27 cellular contexts compared by ENCODE assay signal in genomic region chr3:164812042-164812441, GRCh38.
"Had no signal": no experiment of that assay in that cellular context is flagged by ENCODE, and none has a peak within 500 bp of the region (broad histone marks: within the 10 kb centered on the region; RNA-seq: fewer than 3 reads in every experiment).

No MANE protein-coding gene starts in this region.

- H3K36me3 ChIP-seq: stomach, suprapubic skin, thoracic aorta, thyroid gland, tibial artery, tibial nerve, transverse colon, upper lobe of left lung, upper lobe of right lung, uterus, vagina had no signal

- H3K27me3 ChIP-seq: stomach, suprapubic skin, testis, thyroid gland, tibial artery, tibial nerve, transverse colon, upper lobe of left lung, upper lobe of right lung, uterus, vagina had no signal

- ATAC-seq: stimulated activated effector memory CD8-positive, alpha-beta T cell treated with anti-CD3 and anti-CD28 coated beads, Interleukin-12 subunit alpha, Interleukin-12 subunit beta, amount 100 ng/mL, for 72 hours; stimulated activated memory B cell treated with anti-CD40 and anti-IgM and Interleukin-4, amounts not matched to agents 10 μg/mL and 1 μg/mL and 100 μg/mL, for 72 hours; stimulated activated naive B cell treated with anti-CD40 and anti-IgM and Interleukin-4, amounts not matched to agents 10 μg/mL and 1 μg/mL and 100 μg/mL, for 72 hours; stimulated activated naive CD8-positive, alpha-beta T cell treated with anti-CD3 and anti-CD28 coated beads, Interleukin-15, amount 100 ng/mL, for 72 hours; stimulated activated naive CD8-positive, alpha-beta T cell treated with anti-CD3 and anti-CD28 coated beads, Interleukin-15, Interleukin-2, amounts not matched to agents 100 U/mL and 50 U/mL, for 24 hours; upper lobe of right lung had no signal

- FAIRE-seq: urothelium cell line had no signal

- H3K27ac ChIP-seq: stomach, suprapubic skin, testis, thoracic aorta, thyroid gland, tibial artery, tibial nerve, transverse colon, upper lobe of left lung, upper lobe of right lung, uterus, vagina had no signal

- H3K9me3 ChIP-seq: suprapubic skin, testis, thoracic aorta, thyroid gland, tibial artery, tibial nerve, transverse colon, upper lobe of left lung, upper lobe of right lung, uterus, vagina had no signal

- H3K4me1 ChIP-seq: stomach, suprapubic skin, testis, thyroid gland, tibial artery, tibial nerve, transverse colon, upper lobe of left lung, upper lobe of right lung, uterus, vagina had no signal

- DNase-seq: stimulated activated CD4-positive, alpha-beta T cell treated with anti-CD3 and anti-CD28 coated beads, Interleukin-2, amount 100 ng/mL, for 48 hours; stimulated activated CD4-positive, alpha-beta T cell treated with anti-CD3 and anti-CD28 coated beads, Interleukin-4, amount 100 ng/mL, for 1 hour; stimulated activated CD4-positive, alpha-beta T cell treated with anti-CD3 and anti-CD28 coated beads, Interleukin-4, amount 100 ng/mL, for 24 hours; stimulated activated CD4-positive, alpha-beta T cell treated with anti-CD3 and anti-CD28 coated beads, Interleukin-4, amount 100 ng/mL, for 4 hours; stimulated activated CD8-positive, alpha-beta memory T cell treated with anti-CD3 and anti-CD28 coated beads, Interleukin-4, amount 100 ng/mL, for 48 hours; stimulated activated naive B cell treated with anti-CD40 and anti-IgM and Interleukin-4, amounts not matched to agents 10 μg/mL and 1 μg/mL and 100 μg/mL, for 72 hours; stimulated activated naive CD4-positive, alpha-beta T cell; stimulated activated naive CD4-positive, alpha-beta T cell treated with Interleukin-2 at 50 U/mL for 16 hours; stimulated activated naive CD8-positive, alpha-beta T cell treated with anti-CD3 and anti-CD28 coated beads, Interleukin-15, amount 100 ng/mL, for 72 hours; stimulated activated naive CD8-positive, alpha-beta T cell treated with anti-CD3 and anti-CD28 coated beads, Interleukin-15, Interleukin-2, amounts not matched to agents 100 U/mL and 50 U/mL, for 24 hours; stomach; substantia nigra; testis; thyroid gland; tibial artery; transverse colon; trophoblast cell; upper lobe of left lung; upper lobe of right lung; uterus had no signal

- H3K4me3 ChIP-seq: stomach, suprapubic skin, testis, thoracic aorta, thyroid gland, tibial artery, tibial nerve, transverse colon, upper lobe of left lung, upper lobe of right lung, uterus, vagina had no signal
